21 cellular contexts compared by ENCODE assay signal in the genomic region with DNA sequence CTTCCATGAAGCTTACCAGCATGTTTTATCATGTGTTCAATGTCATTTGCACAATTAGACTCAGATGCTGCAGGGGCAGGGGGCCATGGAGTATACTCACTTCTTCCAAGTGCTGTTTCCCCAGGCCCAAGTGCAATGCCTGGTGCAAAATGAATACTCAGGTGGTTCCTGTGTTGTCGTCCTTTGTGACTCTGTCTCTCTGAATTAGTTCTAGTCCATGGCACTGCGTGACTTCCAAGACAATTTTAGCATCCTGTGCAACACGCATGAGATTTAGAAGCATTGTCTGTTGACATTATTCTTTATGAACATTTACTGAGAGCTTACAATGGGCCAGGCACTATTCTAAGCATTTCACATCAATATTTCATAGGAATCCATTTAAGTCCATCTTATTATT.
"Had no signal": no experiment of that assay in that cellular context is flagged by ENCODE, and none has a peak within 500 bp of the region (broad histone marks: within the 10 kb centered on the region; RNA-seq: fewer than 3 reads in every experiment).

No MANE protein-coding gene starts in this region.

- DNase-seq: colonic mucosa; cortex of kidney; dermis blood vessel endothelial cell; dorsolateral prefrontal cortex; effector CD4-positive, alpha-beta T cell; effector CD8-positive, alpha-beta T cell; effector memory CD4-positive, alpha-beta T cell; effector memory CD8-positive, alpha-beta T cell; endodermal cell; erythroblast; esophagus squamous epithelium; foreskin fibroblast; foreskin keratinocyte; foreskin melanocyte; gastrocnemius medialis; glutamatergic neuron; head of caudate nucleus; heart left ventricle; heart right ventricle had no signal

- ATAC-seq: effector memory CD8-positive, alpha-beta T cell; esophagus mucosa; foreskin keratinocyte; gastrocnemius medialis; gastroesophageal sphincter; heart left ventricle; heart right ventricle had no signal
